In the genomic region with DNA sequence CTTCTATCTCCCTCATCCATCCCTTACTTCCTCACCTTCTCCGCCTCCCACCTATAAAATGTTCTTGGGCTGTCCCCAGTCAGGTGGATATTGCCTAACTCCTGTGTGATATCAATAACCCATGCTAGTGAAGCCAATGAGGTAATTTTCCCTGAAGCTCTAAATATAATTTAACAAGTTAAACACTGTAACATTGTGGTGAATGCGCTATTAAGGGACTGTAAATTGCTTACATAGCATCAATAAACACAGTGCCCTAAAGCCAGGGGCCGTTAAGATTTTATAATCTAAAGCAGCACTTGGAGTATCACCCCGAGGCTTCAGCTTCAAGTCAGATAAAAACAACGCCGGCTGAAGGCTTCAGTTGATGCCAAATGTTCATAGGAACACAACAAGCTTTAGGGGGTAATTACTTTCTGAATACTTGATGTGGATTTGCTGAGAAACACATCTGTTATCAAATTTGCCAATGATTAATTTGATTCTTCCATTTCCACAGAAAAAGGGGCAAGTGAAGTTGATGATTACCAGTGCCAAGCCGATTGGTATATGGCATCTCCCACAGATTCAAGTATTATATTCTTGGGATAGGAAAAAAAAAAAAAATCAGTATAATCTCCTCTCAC, we compare ENCODE assay signal across 16 cellular contexts.
"Had no signal": no experiment of that assay in that cellular context is flagged by ENCODE, and none has a peak within 500 bp of the region (broad histone marks: within the 10 kb centered on the region; RNA-seq: fewer than 3 reads in every experiment).

No MANE protein-coding gene starts in this region.

- H3K4me3 Mint-ChIP-seq: activated T-cell treated with anti-CD3 and anti-CD28 coated beads, Interleukin-2, amount 50 U/mL, for 24 hours; endodermal cell; mesothelial cell of epicardium; neural crest cell had no signal

- H3K36me3 ChIP-seq: cardiac muscle cell, gastrocnemius medialis, heart left ventricle, lower lobe of right lung, ovary, sigmoid colon had no signal

- H3K27me3 ChIP-seq: cardiac muscle cell, dorsolateral prefrontal cortex, gastrocnemius medialis, heart left ventricle, ovary, sigmoid colon had no signal

- ATAC-seq: gastrocnemius medialis, left colon, lower lobe of right lung had no signal

- H3K27ac Mint-ChIP-seq: activated T-cell treated with anti-CD3 and anti-CD28 coated beads, Interleukin-2, amount 50 U/mL, for 24 hours; endodermal cell had no signal

- H3K9me3 ChIP-seq: gastrocnemius medialis, ovary, sigmoid colon had no signal

- H3K27ac ChIP-seq: cardiac muscle cell, dorsolateral prefrontal cortex, gastrocnemius medialis, heart left ventricle, lower lobe of right lung, ovary had no signal

- H3K4me1 ChIP-seq: lower lobe of right lung had no signal

- H3K4me3 ChIP-seq: cardiac muscle cell, dorsolateral prefrontal cortex, gastrocnemius medialis, heart left ventricle, lower lobe of right lung, ovary, sigmoid colon had no signal

- DNase-seq: activated CD4-positive, alpha-beta T cell treated with anti-CD3 and anti-CD28 coated beads, Interleukin-2, amount 50 U/mL, for 48 hours; activated CD4-positive, CD25-positive, alpha-beta regulatory T cell treated with anti-CD3 and anti-CD28 coated beads, Interleukin-2, amount 50 U/mL, for 72 hours; activated naive CD4-positive, alpha-beta T cell treated with anti-CD3 and anti-CD28 coated beads, Interleukin-2, amount 50 U/mL, for 16 hours; activated T-cell treated with anti-CD3 and anti-CD28 coated beads, Interleukin-2, amount 50 U/mL, for 24 hours; dorsolateral prefrontal cortex; endodermal cell; gastrocnemius medialis; heart left ventricle; left colon; lower lobe of right lung; ovary; sigmoid colon; stimulated activated CD4-positive, alpha-beta T cell treated with anti-CD3 and anti-CD28 coated beads, Interleukin-1b, Interleukin-23, amount 100 ng/mL, for 48 hours had no signal
